ENCODE assay signal across 10 cellular contexts in genomic region chr6:19719691-19720127, GRCh38.
DNase-seq lines count a peak whose midpoint lies in the region; ATAC-seq, FAIRE-seq and TF ChIP-seq lines count a peak whose summit lies in the region.
"Had no signal": no experiment of that assay in that cellular context is flagged by ENCODE, and none has a peak within 500 bp of the region (broad histone marks: within the 10 kb centered on the region; RNA-seq: fewer than 3 reads in every experiment).

No MANE protein-coding gene starts in this region.

- ATAC-seq in GM21825 (IDR thresholded peaks at IDR 0.05; ENCODE audit: unreplicated experiment), result no peak
- ATAC-seq in HG03439 (IDR thresholded peaks at IDR 0.05; ENCODE audit: unreplicated experiment), result no peak
- ATAC-seq in HG03139 (IDR thresholded peaks at IDR 0.05; ENCODE audit: unreplicated experiment), result no peak

- H3K27me3 Mint-ChIP-seq in MCF 10A (ENCODE audit: insufficient read depth, unreplicated experiment), result no peaks in the 10 kb centered on the region
- peaks cover 4% of the 10 kb centered on the region for H3K27me3 Mint-ChIP-seq in type B pancreatic cell

- H3K4me3 Mint-ChIP-seq in MCF 10A (ENCODE audit: unreplicated experiment), result no peak overlapping the region
- H3K4me3 Mint-ChIP-seq in type B pancreatic cell, result peak overlapping the region; percentile 65

- no peaks in the 10 kb centered on the region for H3K36me3 ChIP-seq in breast epithelium
- no peaks in the 10 kb centered on the region for H3K36me3 ChIP-seq in bronchial epithelial cell (ENCODE audit: control insufficient read depth, insufficient read depth, low read length)
- no peaks in the 10 kb centered on the region for H3K36me3 ChIP-seq in kidney epithelial cell (ENCODE audit: control insufficient read depth, insufficient read depth, low read length)

- no peaks in the 10 kb centered on the region for H3K4me1 ChIP-seq in breast epithelium

- H3K9me3 Mint-ChIP-seq in MCF 10A (ENCODE audit: unreplicated experiment) (no peaks in the 10 kb centered on the region), type B pancreatic cell (no peaks in the 10 kb centered on the region)

- POLR2A ChIA-PET in MCF 10A (lab: Yijun Ruan, JAX), result no interaction called here

- intact Hi-C loops in MCF 10A (cut with micrococcal nuclease) (no loop called here), breast epithelium (cut with DNase I; ENCODE audit: low total_unique reads) (no loop called here)

- no peak for TF ChIP-seq POLR2A in breast epithelium (IDR thresholded peaks at IDR 0.05)

- H3K27me3 ChIP-seq in breast epithelium (no peaks in the 10 kb centered on the region), bronchial epithelial cell (ENCODE audit: control insufficient read depth, insufficient read depth, low read length) (no peaks in the 10 kb centered on the region), kidney epithelial cell (ENCODE audit: control insufficient read depth, insufficient read depth, low read length) (no peaks in the 10 kb centered on the region)

- H3K27ac Mint-ChIP-seq in MCF 10A (ENCODE audit: low read depth, unreplicated experiment) (peak overlapping the region; percentile 24), type B pancreatic cell (peak overlapping the region; percentile 55)

- DNase-seq in MCF 10A (ENCODE audit: unreplicated experiment) (no peak), breast epithelium (ENCODE audit: low spot score in 2 of 2) (no peak), bronchial epithelial cell (ENCODE audit: low read depth) (peak; percentile 71), kidney epithelial cell (ENCODE audit: low read depth) (peak; percentile 45), type B pancreatic cell (ENCODE audit: extremely low spot score, unreplicated experiment) (no peak)
- DNase-seq: 8988T, NCI-H1092 treated with DMSO at 0.1 percent for 48 hours had no signal

- H3K36me3 Mint-ChIP-seq in MCF 10A (ENCODE audit: insufficient read depth, unreplicated experiment) (no peaks in the 10 kb centered on the region), type B pancreatic cell (no peaks in the 10 kb centered on the region)

- no peak overlapping the region for H3K27ac ChIP-seq in breast epithelium

- FAIRE-seq in bronchial epithelial cell (lab: Jason Lieb, UNC), result no peak

- TF ChIP-seq CTCF in MCF 10A (IDR thresholded peaks at IDR 0.05; ENCODE audit: unreplicated experiment) (no peak), breast epithelium (IDR thresholded peaks at IDR 0.05) (no peak), bronchial epithelial cell (IDR thresholded peaks at IDR 0.05; ENCODE audit: insufficient read depth, low read length, severe bottlenecking) (no peak), kidney epithelial cell (IDR thresholded peaks at IDR 0.05; ENCODE audit: insufficient read depth, low read length, poor library complexity, severe bottlenecking) (no peak), type B pancreatic cell (conservative IDR thresholded peaks at IDR 0.05) (no peak)

- no peak overlapping the region for H3K4me3 ChIP-seq in breast epithelium
- no peak overlapping the region for H3K4me3 ChIP-seq in bronchial epithelial cell (ENCODE audit: low read depth, low read length)
- H3K4me3 ChIP-seq in kidney epithelial cell (ENCODE audit: low read depth, low read length), result no peak overlapping the region

- H3K4me1 Mint-ChIP-seq in MCF 10A (ENCODE audit: insufficient read depth, unreplicated experiment) (no peaks in the 10 kb centered on the region), type B pancreatic cell (ENCODE audit: unreplicated experiment) (peaks cover 29% of the 10 kb centered on the region)

- H3K9me3 ChIP-seq in breast epithelium, result no peaks in the 10 kb centered on the region

- CTCF ChIA-PET in MCF 10A (lab: Yijun Ruan, JAX), result interaction anchor here (1.1 kb wide), 1 partner anchor 17 kb away, joined by 4 read pairs; no protein-coding TSS in a partner anchor

- no TSS peak for BruUV-seq in MCF 10A (replicated peaks; lab: Mats Ljungman, UMichigan)

Comparison
In these comparisons a context has a peak if more than half of its experiments do, and no peak if none do; other contexts are left out.
1. DNase-seq: peak in bronchial epithelial cell (single experiment) and kidney epithelial cell (single experiment); none in MCF 10A (single experiment), breast epithelium (0 of 2) and type B pancreatic cell (single experiment).